Comparison of ENCODE assay signal across 21 cellular contexts in genomic region chr10:1655367-1655766, GRCh38.
"Had no signal": no experiment of that assay in that cellular context is flagged by ENCODE, and none has a peak within 500 bp of the region (broad histone marks: within the 10 kb centered on the region; RNA-seq: fewer than 3 reads in every experiment).

No MANE protein-coding gene starts in this region.

- ATAC-seq: K562, PC-3, Right ventricle myocardium inferior, SK-N-SH treated with all-trans-retinoic acid at 6 μM for 48 hours had no signal

- H3K4me1 ChIP-seq: Peyer's patch, SJCRH30 had no signal

- H3K27me3 ChIP-seq: Peyer's patch, SJCRH30 had no signal

- H3K27ac ChIP-seq: KMS-11, Peyer's patch, SJCRH30 had no signal

- H3K4me3 ChIP-seq: K562, Peyer's patch, SJCRH30 had no signal

- FAIRE-seq: K562 had no signal

- H3K9me3 ChIP-seq: Peyer's patch, SJCRH30 had no signal

- DNase-seq: Kasumi-1, MM.1S, NCI-H1092 treated with DMSO at 0.1 percent for 48 hours, NCI-H1436 treated with DMSO at 0.1 percent for 48 hours, NCI-H1694, NCI-H187 treated with DMSO at 0.1 percent for 48 hours, NCI-H2029 treated with DMSO at 0.1 percent for 48 hours, NCI-H2171 treated with DMSO at 0.1 percent for 48 hours, NCI-H345, NCI-H446 treated with DMSO at 0.1 percent for 48 hours, NCI-H510A treated with DMSO at 0.1 percent for 48 hours, NCI-H526, NCI-H774, PC-3, Peyer's patch, SHP77 treated with DMSO at 0.1 percent for 48 hours, SJCRH30 had no signal

- H3K9ac ChIP-seq: KMS-11 had no signal

- H3K36me3 ChIP-seq: Peyer's patch, SJCRH30 had no signal

- H3K4me2 ChIP-seq: KMS-11 had no signal
